In the genomic region with DNA sequence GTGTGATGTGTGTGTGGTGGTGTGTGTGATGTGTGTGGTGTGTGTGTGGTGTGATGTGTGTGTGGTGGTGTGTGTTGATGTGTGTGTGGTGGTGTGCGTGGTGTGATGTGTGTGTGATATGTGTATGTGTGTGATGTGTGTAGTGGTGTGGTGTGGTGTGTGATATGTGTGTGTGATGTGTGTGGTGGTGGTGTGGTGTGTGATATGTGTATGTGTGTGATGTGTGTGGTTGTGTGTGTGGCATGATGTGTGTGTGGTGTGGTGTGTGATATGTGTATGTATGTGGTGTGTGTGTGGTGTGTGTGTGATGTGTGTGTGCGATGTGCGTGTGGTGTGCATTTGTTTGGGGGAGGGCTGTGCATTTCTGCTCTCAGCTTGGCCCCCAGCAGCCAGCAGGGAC, we compare ENCODE assay signal across 16 cellular contexts. TPM values are rescaled to one million over a fixed set of nuclear protein-coding genes. Genes with fewer than 3 reads are reported as not detected.
DNase-seq lines count a peak whose midpoint lies in the region; ATAC-seq, FAIRE-seq and TF ChIP-seq lines count a peak whose summit lies in the region.
"Had no signal": no experiment of that assay in that cellular context is flagged by ENCODE, and none has a peak within 500 bp of the region (broad histone marks: within the 10 kb centered on the region; RNA-seq: fewer than 3 reads in every experiment).

No MANE protein-coding gene starts in this region.

- H3K9me1 ChIP-seq in K562 (ENCODE audit: control insufficient read depth, insufficient read depth, low read length), result no peaks in the 10 kb centered on the region

- H2BK12ac ChIP-seq in H9 (ENCODE audit: insufficient read length, low read depth, low read length), result no peak overlapping the region

- H3K56ac ChIP-seq in H9 (ENCODE audit: insufficient read length, low read depth, low read length), result no peak overlapping the region

- peak overlapping the region; percentile 15 for H4K8ac ChIP-seq in H9 (replicated peaks; ENCODE audit: insufficient read length, low read depth, low read length)

- H4K91ac ChIP-seq in H9 (ENCODE audit: insufficient read length, low read depth, low read length), result no peak overlapping the region

- no peak overlapping the region for H2AK5ac ChIP-seq in H9 (ENCODE audit: insufficient read length, low read length)

- no peak for TF ChIP-seq CTCF in H9 (conservative IDR thresholded peaks at IDR 0.05)
- no peak for TF ChIP-seq CTCF in K562 (IDR thresholded peaks at IDR 0.05 in 2 of 3, conservative IDR thresholded peaks at IDR 0.05 in 1 of 3; ENCODE audit: insufficient read depth in 2 of 3, low read depth in 1 of 3, low read length in 3 of 3)
- TF ChIP-seq CTCF in osteoblast (IDR thresholded peaks at IDR 0.05; ENCODE audit: extremely low read depth, low read depth, low read length), result no peak
- TF ChIP-seq CTCF in foreskin fibroblast (IDR thresholded peaks at IDR 0.05; ENCODE audit: low read depth, low read length), result no peak
- no peak for TF ChIP-seq CTCF in nephron progenitor cell (IDR thresholded peaks at IDR 0.05)

- no peaks in the 10 kb centered on the region for H3K23me2 ChIP-seq in H9 (ENCODE audit: insufficient read length, low read depth, low read length, poor library complexity, severe bottlenecking)

- intact Hi-C loops in K562 (cut with micrococcal nuclease), result no loop called here

- no peak for TF ChIP-seq RAD21 in K562 (CRISPR knock-in tag; conservative IDR thresholded peaks at IDR 0.05 in 1 of 2, IDR thresholded peaks at IDR 0.05 in 1 of 2)

- peaks cover 3% of the 10 kb centered on the region for H3K36me3 ChIP-seq in BLaER1
- no peaks in the 10 kb centered on the region for H3K36me3 ChIP-seq in K562 (ENCODE audit: control insufficient read depth, insufficient read depth, low read length)
- no peaks in the 10 kb centered on the region for H3K36me3 ChIP-seq in osteoblast (ENCODE audit: insufficient read depth, low read length)
- H3K36me3 ChIP-seq: HAP-1 had no signal

- H3T11ph ChIP-seq in H9 (ENCODE audit: low read length), result no peak overlapping the region

- TF ChIP-seq EP300 in K562 (IDR thresholded peaks at IDR 0.05; ENCODE audit: low read length), result no peak

- no peak overlapping the region for H3K23ac ChIP-seq in H9 (ENCODE audit: insufficient read length, low read depth, low read length)

- no peak for ATAC-seq in K562
- ATAC-seq in GM21423 (IDR thresholded peaks at IDR 0.05; ENCODE audit: unreplicated experiment), result no peak

- H3K79me1 ChIP-seq in H9 (ENCODE audit: insufficient read depth, low read depth, low read length, poor library complexity, severe bottlenecking), result no peaks in the 10 kb centered on the region

- H3K4me3 Mint-ChIP-seq in H9 (no peak overlapping the region), nephron progenitor cell (no peak overlapping the region)
- H3K4me3 Mint-ChIP-seq: B cell; CD4-positive, CD25-positive, alpha-beta regulatory T cell had no signal

- H3K27me3 ChIP-seq in BLaER1 (no peaks in the 10 kb centered on the region), H9 (ENCODE audit: insufficient read depth, low read length) (no peaks in the 10 kb centered on the region), K562 (ENCODE audit: control insufficient read depth in 2 of 2, insufficient read depth in 2 of 2, low read length in 2 of 2) (peaks cover 7 to 36% of the 10 kb centered on the region in 2 experiments; a peak in 4 of 5 replicates), osteoblast (ENCODE audit: insufficient read depth, low read length) (peaks cover 14% of the 10 kb centered on the region)

- no peak overlapping the region for H2BK120ac ChIP-seq in H9 (ENCODE audit: low read depth, low read length, poor library complexity, severe bottlenecking)

- H3K9me3 Mint-ChIP-seq in H9 (no peaks in the 10 kb centered on the region), nephron progenitor cell (no peaks in the 10 kb centered on the region)
- H3K9me3 Mint-ChIP-seq: CD4-positive, CD25-positive, alpha-beta regulatory T cell had no signal

- no peak overlapping the region for H2BK15ac ChIP-seq in H9 (ENCODE audit: low read depth, low read length)

- H3K79me2 ChIP-seq in H9 (ENCODE audit: insufficient read depth, low read length) (no peaks in the 10 kb centered on the region), K562 (ENCODE audit: control insufficient read depth, insufficient read depth, low read length) (no peaks in the 10 kb centered on the region), osteoblast (ENCODE audit: insufficient read depth, low read length) (no peaks in the 10 kb centered on the region)

- no peak for TF ChIP-seq POLR2A in K562 (conservative IDR thresholded peaks at IDR 0.05)

- H3K4me1 Mint-ChIP-seq in H9 (peaks cover 19% of the 10 kb centered on the region in 2 experiments), nephron progenitor cell (no peaks in the 10 kb centered on the region)

- WGBS in H9 (ENCODE audit: extremely low coverage, insufficient read length, low lambda C conversion rate), result 100% methylated on average over 1 of the region's 3 CpGs
- WGBS in K562 (ENCODE audit: insufficient coverage, low coverage, missing lambda C conversion rate), result 48% methylated on average over 3 of the region's 3 CpGs

- peaks cover 3% of the 10 kb centered on the region for H3K27me3 Mint-ChIP-seq in H9 (ENCODE audit: low read depth)
- H3K27me3 Mint-ChIP-seq in nephron progenitor cell (ENCODE audit: low read depth, poor library complexity), result peaks cover 37% of the 10 kb centered on the region
- H3K27me3 Mint-ChIP-seq: B cell had no signal

- H2BK20ac ChIP-seq in H9 (ENCODE audit: low read depth, low read length, poor library complexity, severe bottlenecking), result no peak overlapping the region

- H3K27ac Mint-ChIP-seq in H9, result no peak overlapping the region
- no peak overlapping the region for H3K27ac Mint-ChIP-seq in nephron progenitor cell
- H3K27ac Mint-ChIP-seq: B cell; CD4-positive, CD25-positive, alpha-beta regulatory T cell had no signal

- H2AFZ ChIP-seq in H9 (ENCODE audit: low read length) (no peak overlapping the region), K562 (ENCODE audit: low read depth, low read length) (no peak overlapping the region), osteoblast (ENCODE audit: low read length) (no peak overlapping the region)
- H2AFZ ChIP-seq: GM23248 had no signal

- CTCF ChIA-PET in K562 (lab: Yijun Ruan, JAX; ENCODE audit: low intra/inter-chr PET ratio), result no interaction called here

- H3K36me3 Mint-ChIP-seq in H9 (ENCODE audit: insufficient read depth in 1 of 3, low read depth in 3 of 3) (no peaks in the 10 kb centered on the region), nephron progenitor cell (ENCODE audit: low read depth) (no peaks in the 10 kb centered on the region)
- H3K36me3 Mint-ChIP-seq: CD4-positive, CD25-positive, alpha-beta regulatory T cell had no signal

- H3K9ac ChIP-seq in BLaER1 (no peak overlapping the region), H9 (ENCODE audit: extremely low read depth, insufficient read length, low read length) (no peak overlapping the region), K562 (ENCODE audit: insufficient read depth in 1 of 2, low read depth in 2 of 2, low read length in 2 of 2) (no peak overlapping the region)
- H3K9ac ChIP-seq: GM23248 had no signal

- H3K4me2 ChIP-seq in BLaER1 (peak overlapping the region; percentile 88), H9 (ENCODE audit: insufficient read depth, insufficient read length, low read length) (no peak overlapping the region), K562 (ENCODE audit: insufficient read depth, low read length) (no peak overlapping the region), osteoblast (ENCODE audit: insufficient read depth, low read length) (no peak overlapping the region)

- no TSS peak for BruUV-seq in K562 (replicated peaks; lab: Mats Ljungman, UMichigan)

- H3K9me3 ChIP-seq in BLaER1 (peaks cover 17% of the 10 kb centered on the region), H9 (ENCODE audit: control insufficient read depth, low read depth, low read length) (no peaks in the 10 kb centered on the region), K562 (replicated peaks; ENCODE audit: control insufficient read depth, insufficient read depth, low read depth, low read length) (peaks cover 11% of the 10 kb centered on the region; the same call in 1 of the 2 replicates), osteoblast (ENCODE audit: low read depth, low read length) (no peaks in the 10 kb centered on the region)
- H3K9me3 ChIP-seq: HAP-1 had no signal

- H3K4me1 ChIP-seq in BLaER1, result peaks cover 93% of the 10 kb centered on the region
- H3K4me1 ChIP-seq in H9 (ENCODE audit: insufficient read depth, low read length), result no peaks in the 10 kb centered on the region
- peaks cover 0 to 11% of the 10 kb centered on the region in 2 experiments; a peak in 1 of 5 replicates for H3K4me1 ChIP-seq in K562 (replicated peaks in 1 of 2; ENCODE audit: control insufficient read depth in 2 of 2, insufficient read depth in 2 of 2, low read length in 2 of 2)
- H3K4me1 ChIP-seq in osteoblast (ENCODE audit: insufficient read depth, low read length), result peaks cover 4% of the 10 kb centered on the region

- H3K4ac ChIP-seq in H9 (ENCODE audit: low read depth, low read length), result no peak overlapping the region

- H3K4me3 ChIP-seq in BLaER1 (no peak overlapping the region), K562 (no peak overlapping the region), osteoblast (ENCODE audit: insufficient read depth, low read length) (no peak overlapping the region), foreskin fibroblast (ENCODE audit: low read depth in 1 of 2, low read length in 2 of 2) (no peak overlapping the region)
- H3K4me3 ChIP-seq: GM23248, HAP-1 had no signal

- DNase-seq in H9 (no peak), K562 (ENCODE audit: extremely low read depth in 1 of 4, low spot score in 3 of 4) (no peak), osteoblast (ENCODE audit: insufficient read length, low spot score, missing footprints) (peak; percentile 59), foreskin fibroblast (no peak), NCI-H82 (lab: John Stamatoyannopoulos, UW) (no peak), nephron progenitor cell (no peak)
- DNase-seq: CD4-positive, CD25-positive, alpha-beta regulatory T cell; GF-D8 had no signal

- H4K5ac ChIP-seq in H9 (ENCODE audit: insufficient read length, low read depth, low read length), result no peak overlapping the region

- POLR2A ChIA-PET in K562 (lab: Yijun Ruan, JAX), result no interaction called here

- H3K14ac ChIP-seq in H9 (ENCODE audit: insufficient read depth, low read length), result no peak overlapping the region

- no peak overlapping the region for H2BK5ac ChIP-seq in H9 (ENCODE audit: insufficient read length, low read length)

- no peaks in the 10 kb centered on the region for H4K20me1 ChIP-seq in BLaER1
- H4K20me1 ChIP-seq in H9 (ENCODE audit: control insufficient read depth, insufficient read depth, insufficient read length), result no peaks in the 10 kb centered on the region
- H4K20me1 ChIP-seq in K562 (replicated peaks; ENCODE audit: control insufficient read depth, insufficient read depth, low read length), result no peaks in the 10 kb centered on the region; the same call in 1 of the 2 replicates
- H4K20me1 ChIP-seq in osteoblast (ENCODE audit: insufficient read depth, low read length), result peaks cover 3% of the 10 kb centered on the region

- H3K18ac ChIP-seq in H9 (ENCODE audit: insufficient read length, low read depth, low read length), result peak overlapping the region; percentile 29

- in situ Hi-C loops in K562 (cut with MboI), result no loop called here

- H3K27ac ChIP-seq in BLaER1 (peak overlapping the region; percentile 51), H9 (ENCODE audit: insufficient read length, low read depth, low read length) (no peak overlapping the region), K562 (ENCODE audit: extremely low read depth, low read depth, low read length) (no peak overlapping the region), osteoblast (ENCODE audit: low read depth, low read length) (no peak overlapping the region)
- H3K27ac ChIP-seq: GM23248 had no signal

- no peak for FAIRE-seq in K562 (lab: Jason Lieb, UNC)
- FAIRE-seq: GM18507 had no signal

RNA-seq across cellular contexts. Expression of a gene that starts 7.1 kb away (rescaled TPM):
- total RNA-seq in H9 (2021) (10.8 and 10.9 TPM in 2 replicates), K562 (2014; rRNA removed) (0.18 TPM in 1 of 2 replicates, not detected in the other), K562 (2014; rRNA removed; fragmentation: Illumina TruSeq; extraction: Trizol) (not detected in 2 replicates), K562 (2015; rRNA removed; fragmentation: Illumina TruSeq; extraction: Trizol) (0.15 TPM in 1 of 2 replicates, not detected in the other), K562 (2021) (0.34 TPM in 1 of 2 replicates, not detected in the other), osteoblast (1.1 and 1.2 TPM in 2 replicates)
- total RNA-seq in K562 (2011; cell fraction: chromatin; rRNA removed; ENCODE audit: low replicate concordance), result 2.7 and 3.7 TPM in 2 replicates
- total RNA-seq in K562 (2011; cell fraction: nucleolus; rRNA removed), result 1.2 and 1.6 TPM in 2 replicates
- total RNA-seq in K562 (2011; cell fraction: nucleoplasm; rRNA removed), result 0.95 and 3.4 TPM in 2 replicates
- polyA plus RNA-seq in K562 (2011; rRNA removed) (not detected in 2 replicates), K562 (2014; fragmentation: Illumina TruSeq; extraction: Trizol) (not detected in 2 replicates), K562 (2014; fragmentation: Nextera tagmentation; extraction: Ambion mirVana) (not detected), K562 (2014; rRNA removed) (2.0 TPM in 1 of 2 replicates, not detected in the other)
- polyA plus RNA-seq in K562 (2011; cell fraction: cytosol; rRNA removed), result 0.10 and 0.27 TPM in 2 replicates
- 0.58 and 0.59 TPM in 2 replicates for polyA plus RNA-seq in K562 (2011; cell fraction: nucleus; rRNA removed)
- 0.24 TPM in 1 of 2 replicates, not detected in the other for polyA plus RNA-seq in K562 (2012)
- 0.53 TPM in 1 of 2 replicates, not detected in the other for polyA minus RNA-seq in K562 (2011; rRNA and poly(A)+ RNA removed)
- not detected in 2 replicates for polyA minus RNA-seq in K562 (2011; cell fraction: cytosol; rRNA and poly(A)+ RNA removed)
- polyA minus RNA-seq in K562 (2011; cell fraction: nucleus; rRNA and poly(A)+ RNA removed), result 0.54 and 1.1 TPM in 2 replicates
- total RNA-seq: A172, HT-29 had no signal
